ENCODE assay signal across 8 cellular contexts in genomic region chr1:78143152-78143551, GRCh38.
DNase-seq lines count a peak whose midpoint lies in the region; ATAC-seq lines count a peak whose summit lies in the region.

No MANE protein-coding gene starts in this region.

- H4K91ac ChIP-seq in trophoblast cell (ENCODE audit: low read depth, low read length): no peak overlapping the region

- DNase-seq in CD8-positive, alpha-beta memory T cell: no peak
- no peak for DNase-seq in activated naive CD8-positive, alpha-beta T cell treated with anti-CD3 and anti-CD28 coated beads for 36 hours
- DNase-seq in COR-L47 (lab: John Stamatoyannopoulos, UW): no peak
- DNase-seq in DMS 273 (lab: John Stamatoyannopoulos, UW; ENCODE audit: unreplicated experiment): no peak
- DNase-seq in NCI-H345 (lab: John Stamatoyannopoulos, UW): no peak
- DNase-seq in trophoblast cell: no peak

- peak overlapping the region; percentile 74 to 90 (median 87) for H3K4me3 Mint-ChIP-seq in CD8-positive, alpha-beta memory T cell
- peak overlapping the region; percentile 46 for H3K4me3 Mint-ChIP-seq in activated naive CD8-positive, alpha-beta T cell treated with anti-CD3 and anti-CD28 coated beads for 36 hours

- peaks cover 0 to 14% of the 10 kb centered on the region in 2 donors for H3K27me3 Mint-ChIP-seq in CD8-positive, alpha-beta memory T cell
- peaks cover 3% of the 10 kb centered on the region for H3K27me3 Mint-ChIP-seq in activated naive CD8-positive, alpha-beta T cell treated with anti-CD3 and anti-CD28 coated beads for 36 hours

- H3K79me1 ChIP-seq in trophoblast cell (ENCODE audit: low read length): no peaks in the 10 kb centered on the region

- H3K27ac ChIP-seq in CD8-positive, alpha-beta memory T cell (ENCODE audit: low read depth, low read length): no peak overlapping the region
- no peak overlapping the region for H3K27ac ChIP-seq in trophoblast cell (ENCODE audit: low read depth, low read length)

- POLR2A ChIA-PET in CD8-positive, alpha-beta memory T cell (lab: Charles Lee): no interaction called here

- no peak overlapping the region for H3K4ac ChIP-seq in trophoblast cell (ENCODE audit: low read depth, low read length)

- no peak overlapping the region for H3K23ac ChIP-seq in trophoblast cell (ENCODE audit: low read length)

- no peaks in the 10 kb centered on the region for H3K27me3 ChIP-seq in CD8-positive, alpha-beta memory T cell (ENCODE audit: insufficient read depth, low read length, poor library complexity, severe bottlenecking)
- H3K27me3 ChIP-seq in trophoblast cell (ENCODE audit: insufficient read depth, low read length): no peaks in the 10 kb centered on the region

- H3K4me2 ChIP-seq in trophoblast cell (ENCODE audit: low read length): no peak overlapping the region

- H3K4me3 ChIP-seq in CD8-positive, alpha-beta memory T cell (ENCODE audit: low read length): peak overlapping the region; percentile 40
- no peak overlapping the region for H3K4me3 ChIP-seq in trophoblast cell (ENCODE audit: low read depth, low read length)

- peak overlapping the region; percentile 2 to 93 (median 78) for H3K27ac Mint-ChIP-seq in CD8-positive, alpha-beta memory T cell
- H3K27ac Mint-ChIP-seq in activated naive CD8-positive, alpha-beta T cell treated with anti-CD3 and anti-CD28 coated beads for 36 hours: peak overlapping the region; percentile 30

- H3K9ac ChIP-seq in trophoblast cell (ENCODE audit: low read length): no peak overlapping the region

- peaks cover 8 to 18% (median 15%) of the 10 kb centered on the region in 3 donors for H3K4me1 Mint-ChIP-seq in CD8-positive, alpha-beta memory T cell
- H3K4me1 Mint-ChIP-seq in activated naive CD8-positive, alpha-beta T cell treated with anti-CD3 and anti-CD28 coated beads for 36 hours: peaks cover 18% of the 10 kb centered on the region

- peak; percentile 74 for ATAC-seq in GM19438 (IDR thresholded peaks at IDR 0.05; ENCODE audit: low read depth, unreplicated experiment)
- peak; percentile 78 for ATAC-seq in HG03378 (IDR thresholded peaks at IDR 0.05; ENCODE audit: unreplicated experiment)

- H2BK120ac ChIP-seq in trophoblast cell (ENCODE audit: insufficient read depth, low read length, poor library complexity): no peak overlapping the region

- CTCF ChIA-PET in CD8-positive, alpha-beta memory T cell (lab: Charles Lee): interaction anchor here (0.7 to 5.3 kb wide), 3 partner anchors 12 to 533 kb away, joined by 3 to 33 read pairs (median 3); partner anchors contain the start of gene IFI44L

- no peak overlapping the region for H2AFZ ChIP-seq in trophoblast cell (ENCODE audit: insufficient read depth, low read length, poor library complexity)

- WGBS in trophoblast cell (ENCODE audit: extremely low coverage, insufficient coverage, insufficient read length): no CpG with 5 or more reads among the region's 4 CpGs

- peaks cover 6% of the 10 kb centered on the region for H3K4me1 ChIP-seq in CD8-positive, alpha-beta memory T cell (ENCODE audit: insufficient read depth, low read length)
- H3K4me1 ChIP-seq in trophoblast cell (ENCODE audit: control insufficient read depth in 1 of 2, insufficient read depth in 2 of 2, low read length in 2 of 2): no peaks in the 10 kb centered on the region

- H3K18ac ChIP-seq in trophoblast cell (ENCODE audit: low read length): no peak overlapping the region

- H2BK12ac ChIP-seq in trophoblast cell (ENCODE audit: low read length): no peak overlapping the region

- no peaks in the 10 kb centered on the region for H3K79me2 ChIP-seq in trophoblast cell (ENCODE audit: control insufficient read depth, insufficient read depth, low read length, poor library complexity)

- H2BK5ac ChIP-seq in trophoblast cell (ENCODE audit: low read depth, low read length, poor library complexity): no peak overlapping the region

- no peaks in the 10 kb centered on the region for H3K36me3 ChIP-seq in CD8-positive, alpha-beta memory T cell (ENCODE audit: insufficient read depth, low read length)
- no peaks in the 10 kb centered on the region for H3K36me3 ChIP-seq in trophoblast cell (ENCODE audit: control insufficient read depth in 1 of 2, insufficient read depth in 2 of 2, low read length in 2 of 2)

- H3K14ac ChIP-seq in trophoblast cell (ENCODE audit: low read length): no peak overlapping the region

- no peaks in the 10 kb centered on the region for H3K36me3 Mint-ChIP-seq in CD8-positive, alpha-beta memory T cell
- H3K36me3 Mint-ChIP-seq in activated naive CD8-positive, alpha-beta T cell treated with anti-CD3 and anti-CD28 coated beads for 36 hours: no peaks in the 10 kb centered on the region

- H3K9me3 Mint-ChIP-seq in CD8-positive, alpha-beta memory T cell: no peaks in the 10 kb centered on the region
- H3K9me3 Mint-ChIP-seq in activated naive CD8-positive, alpha-beta T cell treated with anti-CD3 and anti-CD28 coated beads for 36 hours: no peaks in the 10 kb centered on the region

- no peaks in the 10 kb centered on the region for H3K9me3 ChIP-seq in CD8-positive, alpha-beta memory T cell (ENCODE audit: low read length)
- H3K9me3 ChIP-seq in trophoblast cell (ENCODE audit: insufficient read depth, low read depth, low read length): no peaks in the 10 kb centered on the region

- no peak overlapping the region for H2AK5ac ChIP-seq in trophoblast cell (ENCODE audit: low read length)

- no peak overlapping the region for H4K12ac ChIP-seq in trophoblast cell (ENCODE audit: low read depth, low read length)

- H4K8ac ChIP-seq in trophoblast cell (ENCODE audit: low read depth, low read length): no peak overlapping the region
